In the genomic region with DNA sequence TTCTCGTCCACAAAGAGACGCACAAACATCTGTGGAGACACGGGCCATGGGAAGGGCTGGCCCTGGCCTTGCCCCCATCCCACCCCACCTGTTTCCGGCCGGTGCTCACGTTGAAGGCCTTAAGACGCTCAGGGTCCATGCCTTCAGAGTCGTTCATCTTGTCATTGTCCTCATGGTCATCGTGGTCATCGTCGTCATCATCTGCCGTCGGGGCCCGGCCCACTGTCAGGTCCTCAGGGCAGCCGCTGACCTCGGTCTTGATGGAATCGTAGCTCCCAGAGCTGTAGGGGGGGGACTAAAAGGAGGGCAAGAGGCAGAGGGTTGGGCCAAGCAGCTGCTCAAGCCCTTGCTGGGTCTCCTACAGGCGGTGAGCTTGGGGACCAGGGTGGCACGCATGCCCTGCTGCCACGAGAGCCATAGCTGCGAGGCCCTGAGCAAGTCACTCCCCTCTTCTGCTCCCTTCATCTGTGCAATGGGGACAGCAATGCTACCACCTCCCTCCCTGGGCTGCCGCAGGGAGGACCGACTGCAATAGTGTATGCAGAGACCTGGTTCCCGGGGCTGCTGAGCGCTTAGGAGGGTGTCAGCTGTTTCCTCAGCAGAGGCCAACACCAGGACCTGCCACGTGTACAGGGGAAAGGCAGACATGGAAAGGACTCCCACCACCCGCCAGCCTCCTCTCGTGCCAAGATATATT, we compare ENCODE assay signal across 14 cellular contexts.
"Had no signal": no experiment of that assay in that cellular context is flagged by ENCODE, and none has a peak within 500 bp of the region (broad histone marks: within the 10 kb centered on the region; RNA-seq: fewer than 3 reads in every experiment).

No MANE protein-coding gene starts in this region.

- H3K4me3 ChIP-seq: coronary artery, gastroesophageal sphincter, psoas muscle, right lobe of liver, suprapubic skin, upper lobe of left lung had no signal

- H3K27ac ChIP-seq: coronary artery, gastroesophageal sphincter, psoas muscle, right lobe of liver, suprapubic skin, upper lobe of left lung had no signal

- H3K4me1 Mint-ChIP-seq: activated CD8-positive, alpha-beta memory T cell treated with anti-CD3 and anti-CD28 coated beads, Interleukin-2, amount 10 ng/mL, durations not matched to agents 7 days and 5 days had no signal

- H3K27me3 Mint-ChIP-seq: activated CD8-positive, alpha-beta memory T cell treated with anti-CD3 and anti-CD28 coated beads, Interleukin-2, amount 10 ng/mL, durations not matched to agents 7 days and 5 days had no signal

- DNase-seq: activated CD4-positive, alpha-beta T cell treated with anti-CD3 and anti-CD28 coated beads, Interleukin-2, amount 50 U/mL, for 4 hours; activated CD8-positive, alpha-beta memory T cell treated with anti-CD3 and anti-CD28 coated beads, Interleukin-2, amount 10 ng/mL, durations not matched to agents 7 days and 5 days; activated gamma-delta T cell treated with Interleukin-2 at 50 U/mL for 16 hours; activated T-cell treated with anti-CD3 and anti-CD28 coated beads, Interleukin-2, amount 50 U/mL, for 4 hours; effector CD8-positive, alpha-beta T cell; natural killer cell; stimulated activated naive CD4-positive, alpha-beta T cell treated with Interleukin-2 at 50 U/mL for 16 hours; upper lobe of left lung had no signal

- ATAC-seq: activated CD4-positive, CD25-positive, alpha-beta regulatory T cell treated with anti-CD3 and anti-CD28 coated beads, Interleukin-2, amount 50 U/mL, for 24 hours; activated CD8-positive, alpha-beta memory T cell treated with anti-CD3 and anti-CD28 coated beads, Interleukin-2, amount 10 ng/mL, durations not matched to agents 7 days and 5 days; activated T-cell treated with anti-CD3 and anti-CD28 coated beads, Interleukin-2, amount 50 U/mL, for 4 hours; gastroesophageal sphincter; natural killer cell; psoas muscle; right lobe of liver had no signal

- H3K27me3 ChIP-seq: gastroesophageal sphincter, right lobe of liver, suprapubic skin, upper lobe of left lung had no signal

- H3K9me3 ChIP-seq: gastroesophageal sphincter, psoas muscle, right lobe of liver, suprapubic skin, upper lobe of left lung had no signal

- H3K27ac Mint-ChIP-seq: activated CD8-positive, alpha-beta memory T cell treated with anti-CD3 and anti-CD28 coated beads, Interleukin-2, amount 10 ng/mL, durations not matched to agents 7 days and 5 days had no signal

- H3K4me3 Mint-ChIP-seq: activated CD8-positive, alpha-beta memory T cell treated with anti-CD3 and anti-CD28 coated beads, Interleukin-2, amount 10 ng/mL, durations not matched to agents 7 days and 5 days; activated T-cell treated with anti-CD3 and anti-CD28 coated beads, Interleukin-2, amount 50 U/mL, for 4 hours; natural killer cell had no signal

- H3K9me3 Mint-ChIP-seq: activated T-cell treated with anti-CD3 and anti-CD28 coated beads, Interleukin-2, amount 50 U/mL, for 4 hours; natural killer cell had no signal

- H3K36me3 Mint-ChIP-seq: activated CD8-positive, alpha-beta memory T cell treated with anti-CD3 and anti-CD28 coated beads, Interleukin-2, amount 10 ng/mL, durations not matched to agents 7 days and 5 days; natural killer cell had no signal
